ENCODE assay signal across 8 cellular contexts in the genomic region with DNA sequence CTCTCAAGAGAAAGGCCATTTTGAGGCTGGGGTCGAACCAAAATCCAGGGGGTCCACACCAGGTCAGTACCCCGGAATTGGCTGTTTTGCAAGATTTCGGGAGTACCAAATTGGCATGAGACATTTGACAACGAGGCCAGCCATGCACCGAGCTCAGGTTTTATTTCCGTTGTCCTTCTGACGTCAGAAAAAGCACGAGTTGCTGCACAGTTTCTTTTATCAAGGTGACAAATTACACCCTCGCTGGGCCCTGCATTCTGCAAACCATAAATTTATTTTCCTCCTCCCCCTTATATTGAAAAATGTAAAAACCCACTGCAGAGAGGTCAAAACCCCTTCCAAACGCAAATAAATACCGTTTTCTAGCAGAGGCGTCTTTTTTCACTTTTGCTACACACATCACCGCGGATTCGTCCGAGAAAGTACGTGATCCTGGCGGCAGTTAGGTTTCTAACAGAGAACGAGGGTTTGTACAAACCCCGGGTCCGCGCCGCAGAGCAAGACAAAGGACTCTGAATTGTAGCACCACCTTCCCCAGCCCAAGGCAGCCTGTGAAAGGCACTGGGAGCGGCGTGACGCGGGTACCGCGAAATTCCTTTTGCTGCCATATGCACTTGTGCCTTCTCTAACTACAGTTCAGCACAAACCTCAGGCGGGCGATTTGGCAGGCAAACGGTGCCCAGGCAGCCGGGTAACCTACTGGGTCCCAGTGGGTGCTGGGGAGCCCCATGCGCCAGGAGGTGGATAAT. TPM values are rescaled to one million over a fixed set of nuclear protein-coding genes. Genes with fewer than 3 reads are reported as not detected.
DNase-seq lines count a peak whose midpoint lies in the region; ATAC-seq and TF ChIP-seq lines count a peak whose summit lies in the region.

No MANE protein-coding gene starts in this region.

- H2AFZ ChIP-seq in IMR-90 (replicated peaks; ENCODE audit: low read length, poor library complexity): peak overlapping the region; percentile 93

- H2BK20ac ChIP-seq in IMR-90 (ENCODE audit: low read depth, low read length): no peak overlapping the region; the same call in 1 of the 2 replicates

- H3K27me3 ChIP-seq in CD4-positive, alpha-beta T cell (ENCODE audit: control insufficient read depth, insufficient read depth, low read length): no peaks in the 10 kb centered on the region
- H3K27me3 ChIP-seq in IMR-90 (ENCODE audit: control insufficient read depth, insufficient read depth, low read length) (no peaks in the 10 kb centered on the region), iPS DF 6.9 (ENCODE audit: control insufficient read depth, insufficient read depth, low read length) (no peaks in the 10 kb centered on the region)

- H2BK120ac ChIP-seq in IMR-90 (ENCODE audit: low read depth, low read length): peak overlapping the region; percentile 91; the same call in 1 of the 2 replicates

- no peak overlapping the region for H3K27ac Mint-ChIP-seq in CD4-positive, alpha-beta T cell

- TF ChIP-seq CTCF in CD4-positive, alpha-beta T cell (IDR thresholded peaks at IDR 0.05): no peak
- TF ChIP-seq CTCF in IMR-90 (conservative IDR thresholded peaks at IDR 0.05; ENCODE audit: low read depth, low read length): no peak
- TF ChIP-seq CTCF in astrocyte of the cerebellum (IDR thresholded peaks at IDR 0.05; ENCODE audit: low read depth, low read length, missing control alignments): no peak

- peak overlapping the region; percentile 94 for H3K14ac ChIP-seq in IMR-90 (replicated peaks; ENCODE audit: low read depth, low read length)

- in situ Hi-C loops in IMR-90 (cut with MboI; ENCODE audit: low sequenced_read_pairs) (loop anchor here (5.0 kb wide), 1 partner anchor 50 kb away; no protein-coding TSS in a partner anchor), astrocyte of the cerebellum (cut with HindIII; ENCODE audit: low sequenced_read_pairs) (no loop called here)

- dilution Hi-C loops in IMR-90 (cut with HindIII; ENCODE audit: low sequenced_read_pairs, unreplicated experiment): no loop called here

- H3K36me3 ChIP-seq in IMR-90 (ENCODE audit: control insufficient read depth, insufficient read depth, low read length) (no peaks in the 10 kb centered on the region), iPS DF 6.9 (ENCODE audit: control insufficient read depth, insufficient read depth, low read length) (no peaks in the 10 kb centered on the region)

- no peaks in the 10 kb centered on the region for H3K9me3 Mint-ChIP-seq in CD4-positive, alpha-beta T cell

- peaks cover 14% of the 10 kb centered on the region for H3K9me1 ChIP-seq in IMR-90 (ENCODE audit: insufficient read depth, low read length)

- peaks cover 29% of the 10 kb centered on the region for H3K4me1 Mint-ChIP-seq in CD4-positive, alpha-beta T cell (ENCODE audit: low read depth)

- POLR2A ChIA-PET in CD4-positive, alpha-beta T cell (lab: Charles Lee): interaction anchor here (0.6 to 5.4 kb wide), 26 partner anchors 9 to 1839 kb away, joined by 3 to 176 read pairs (median 4); a partner anchor contains a TSS
- POLR2A ChIA-PET in IMR-90 (lab: Charles Lee; ENCODE audit: unreplicated experiment): interaction anchor here (0.6 kb wide), 1 partner anchor 108 kb away, joined by 6 read pairs; no protein-coding TSS in a partner anchor

- H3K27ac ChIP-seq in CD4-positive, alpha-beta T cell (ENCODE audit: low read depth, low read length): peak overlapping the region; percentile 99
- peak overlapping the region; percentile 91 for H3K27ac ChIP-seq in IMR-90 (ENCODE audit: insufficient read depth, low read length)
- no peak overlapping the region for H3K27ac ChIP-seq in iPS DF 6.9 (ENCODE audit: low read length)

- H3K4me2 ChIP-seq in IMR-90 (ENCODE audit: low read depth, low read length): peak overlapping the region; percentile 81

- H3K23ac ChIP-seq in IMR-90 (ENCODE audit: low read depth, low read length): peak overlapping the region; percentile 85

- peak overlapping the region; percentile 93 to 99; a peak in 2 of 4 replicates for H4K8ac ChIP-seq in IMR-90 (ENCODE audit: low read depth in 2 of 2, low read length in 2 of 2)

- TF ChIP-seq RAD21 in IMR-90 (IDR thresholded peaks at IDR 0.05; ENCODE audit: low read length): no peak

- 0 out of 2 replicates have a peak, but pooled peaks have one; percentile 20 for TF ChIP-seq POLR2A in IMR-90 (IDR thresholded peaks at IDR 0.05; ENCODE audit: low read depth, low read length)

- BruUV-seq in IMR-90 (replicated peaks; lab: Mats Ljungman, UMichigan): TSS peak; percentile 24

- 2% methylated on average over 19 of the region's 34 CpGs; no CpG with 5 or more reads in 1 of the 2 experiments for WGBS in IMR-90 (ENCODE audit: extremely low coverage in 2 of 2, insufficient read length in 1 of 2), 2 experiments
- no CpG with 5 or more reads among the region's 34 CpGs for WGBS in iPS DF 6.9 (ENCODE audit: insufficient coverage, insufficient read length)

- intact Hi-C loops in CD4-positive, alpha-beta T cell (cut with DNase I, micrococcal nuclease): loop anchor here (1.0 to 10.0 kb wide), 6 partner anchors 45 to 532 kb away; a partner anchor contains a TSS
- intact Hi-C loops in IMR-90 (cut with micrococcal nuclease): loop anchor here (2.0 to 10.0 kb wide), 5 partner anchors 58 to 668 kb away; a partner anchor contains a TSS
- intact Hi-C loops in sciatic nerve (cut with DNase I): no loop called here

- no peak overlapping the region; the same call in 2 of the 3 replicates for H2BK15ac ChIP-seq in IMR-90 (ENCODE audit: low read depth, low read length)

- H3K4me3 Mint-ChIP-seq in CD4-positive, alpha-beta T cell: no peak overlapping the region

- peak overlapping the region; percentile 73 for H4K5ac ChIP-seq in IMR-90 (ENCODE audit: low read depth, low read length)

- DNase-seq in CD4-positive, alpha-beta T cell: peak; percentile 33 to 76 (median 52)
- peak; percentile 64 for DNase-seq in IMR-90
- peak; percentile 70 for DNase-seq in T follicular helper cell (ENCODE audit: low read depth)
- no peak for DNase-seq in astrocyte of the cerebellum (ENCODE audit: low read depth)
- no peak for DNase-seq in iPS DF 6.9 (ENCODE audit: low read depth, low spot score)
- DNase-seq in sciatic nerve (ENCODE audit: low spot score): peak; percentile 63

- CTCF ChIA-PET in CD4-positive, alpha-beta T cell (lab: Charles Lee): interaction anchor here (1.0 to 1.6 kb wide), 5 partner anchors 20 to 276 kb away, joined by 3 to 9 read pairs (median 4); a partner anchor contains a TSS
- CTCF ChIA-PET in IMR-90 (lab: Yijun Ruan, JAX): no interaction called here

- peak overlapping the region; percentile 22 for H2BK5ac ChIP-seq in IMR-90 (ENCODE audit: low read depth, low read length, poor library complexity, severe bottlenecking)

- ATAC-seq in CD4-positive, alpha-beta T cell (ENCODE audit: poor library complexity): peak; percentile 45
- ATAC-seq in IMR-90 (ENCODE audit: low read depth) (peak; percentile 41), sciatic nerve (peak; percentile 43), GM19328 (IDR thresholded peaks at IDR 0.05; ENCODE audit: unreplicated experiment) (no peak), GM18909 (IDR thresholded peaks at IDR 0.05; ENCODE audit: poor library complexity, unreplicated experiment) (no peak)

- H3K27me3 Mint-ChIP-seq in CD4-positive, alpha-beta T cell: no peaks in the 10 kb centered on the region

- peak overlapping the region; percentile 98 for H2AK9ac ChIP-seq in IMR-90 (replicated peaks; ENCODE audit: low read depth, low read length, poor library complexity)

- H3K36me3 Mint-ChIP-seq in CD4-positive, alpha-beta T cell (ENCODE audit: low read depth): peaks cover 27% of the 10 kb centered on the region

- H3K4me1 ChIP-seq in IMR-90 (ENCODE audit: control insufficient read depth, insufficient read depth, low read length) (peaks cover 20% of the 10 kb centered on the region), iPS DF 6.9 (ENCODE audit: control insufficient read depth, insufficient read depth, low read length) (no peaks in the 10 kb centered on the region)

- peaks cover 38% of the 10 kb centered on the region for H4K20me1 ChIP-seq in IMR-90 (ENCODE audit: insufficient read depth, low read length)

- peak overlapping the region; percentile 96 for H3K4ac ChIP-seq in IMR-90 (ENCODE audit: low read depth, low read length)

- H3K56ac ChIP-seq in IMR-90 (ENCODE audit: extremely low read depth, insufficient read depth, low read length): peak overlapping the region; percentile 96

- peaks cover 8 to 43% of the 10 kb centered on the region in 2 experiments; a peak in 3 of 4 replicates for H3K79me1 ChIP-seq in IMR-90 (ENCODE audit: low read depth in 1 of 2, low read length in 2 of 2)

- peak overlapping the region; percentile 98 for H3K9ac ChIP-seq in IMR-90 (ENCODE audit: low read depth, low read length)

- peak overlapping the region; percentile 99 for H4K91ac ChIP-seq in IMR-90 (ENCODE audit: insufficient read depth, low read depth, low read length)

- peak overlapping the region; percentile 71 for H3K18ac ChIP-seq in IMR-90 (ENCODE audit: low read depth, low read length)

- peak overlapping the region; percentile 94 for H2AK5ac ChIP-seq in IMR-90 (ENCODE audit: low read depth, low read length)

- H3K4me3 ChIP-seq in IMR-90 (ENCODE audit: insufficient read depth, low read depth, low read length) (peak overlapping the region; percentile 96), astrocyte of the cerebellum (ENCODE audit: low read depth, low read length) (peak overlapping the region; percentile 79), iPS DF 6.9 (ENCODE audit: low read length) (peak overlapping the region; percentile 85)

- no peaks in the 10 kb centered on the region for H3K9me3 ChIP-seq in CD4-positive, alpha-beta T cell (ENCODE audit: control insufficient read depth, low read length)
- H3K9me3 ChIP-seq in IMR-90 (ENCODE audit: control insufficient read depth, insufficient read depth, low read length) (no peaks in the 10 kb centered on the region), iPS DF 6.9 (ENCODE audit: control insufficient read depth, insufficient read depth, low read length) (no peaks in the 10 kb centered on the region)

TF ChIP-seq in IMR-90, 13 proteins besides CTCF, POLR2A, EP300 and RAD21:
- TF ChIP-seq, protein P1, sequence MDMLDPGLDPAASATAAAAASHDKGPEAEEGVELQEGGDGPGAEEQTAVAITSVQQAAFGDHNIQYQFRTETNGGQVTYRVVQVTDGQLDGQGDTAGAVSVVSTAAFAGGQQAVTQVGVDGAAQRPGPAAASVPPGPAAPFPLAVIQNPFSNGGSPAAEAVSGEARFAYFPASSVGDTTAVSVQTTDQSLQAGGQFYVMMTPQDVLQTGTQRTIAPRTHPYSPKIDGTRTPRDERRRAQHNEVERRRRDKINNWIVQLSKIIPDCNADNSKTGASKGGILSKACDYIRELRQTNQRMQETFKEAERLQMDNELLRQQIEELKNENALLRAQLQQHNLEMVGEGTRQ (IDR thresholded peaks at IDR 0.05; ENCODE audit: low read depth, low read length): no peak
- peak; percentile 35; the same call in 1 of the 2 replicates for TF ChIP-seq MXI1 (IDR thresholded peaks at IDR 0.05; ENCODE audit: borderline replicate concordance, low read depth, low read length)

RNA-seq across cellular contexts. Expression of a gene that starts 1.8 kb away (rescaled TPM):
- total RNA-seq in CD4-positive, alpha-beta T cell: 100 to 1,000 TPM; 327 to 346 TPM
- 61.5 and 71.9 TPM in 2 replicates for total RNA-seq in IMR-90 (2012; rRNA removed)
- polyA plus RNA-seq in IMR-90 (2012; rRNA removed): 20.9 and 22.8 TPM in 2 replicates
- polyA plus RNA-seq in IMR-90 (2012; cell fraction: cytosol; rRNA removed): 4.7 and 6.3 TPM in 2 replicates
- polyA plus RNA-seq in IMR-90 (2012; cell fraction: nucleus; rRNA removed; ENCODE audit: low replicate concordance): 11.9 and 24.4 TPM in 2 replicates
- 12.7 TPM for total RNA-seq in sciatic nerve

Comparison
In these comparisons a context has a peak if more than half of its experiments do, and no peak if none do; other contexts are left out.
1. ATAC-seq: peak in CD4-positive, alpha-beta T cell (single experiment), IMR-90 (single experiment) and sciatic nerve (single experiment); none in GM19328 (single experiment) and GM18909 (single experiment).
2. DNase-seq: peak in CD4-positive, alpha-beta T cell (10 of 10), IMR-90 (single experiment), T follicular helper cell (single experiment) and sciatic nerve (single experiment); none in astrocyte of the cerebellum (single experiment) and iPS DF 6.9 (single experiment).
3. Peak in every context shown above with its lines, with median percentiles within 50 percentile points of each other: H3K4me3 ChIP-seq.